ENCODE assay signal across 8 cellular contexts in genomic region chr15:65286704-65287514, GRCh38. TPM values are rescaled to one million over a fixed set of nuclear protein-coding genes. Genes with fewer than 3 reads are reported as not detected.
A peak's percentile ranks its signal among the peaks of the same experiment; 100 is the strongest.
DNase-seq lines count a peak whose midpoint lies in the region; ATAC-seq and TF ChIP-seq lines count a peak whose summit lies in the region.

A gene with protein sequence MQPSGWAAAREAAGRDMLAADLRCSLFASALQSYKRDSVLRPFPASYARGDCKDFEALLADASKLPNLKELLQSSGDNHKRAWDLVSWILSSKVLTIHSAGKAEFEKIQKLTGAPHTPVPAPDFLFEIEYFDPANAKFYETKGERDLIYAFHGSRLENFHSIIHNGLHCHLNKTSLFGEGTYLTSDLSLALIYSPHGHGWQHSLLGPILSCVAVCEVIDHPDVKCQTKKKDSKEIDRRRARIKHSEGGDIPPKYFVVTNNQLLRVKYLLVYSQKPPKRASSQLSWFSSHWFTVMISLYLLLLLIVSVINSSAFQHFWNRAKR (minus strand): TSS chr15:65286883. CDS start chr15:65286426, 457 bp downstream.

- no peaks in the 10 kb centered on the region for H3K36me3 ChIP-seq in testis (ENCODE audit: low read depth, missing control alignments)

- TF ChIP-seq POLR2A in testis (IDR thresholded peaks at IDR 0.05): no peak

- no peaks in the 10 kb centered on the region; the same call in none of the 2 replicates for H3K27me3 Mint-ChIP-seq in HFFc6 (ENCODE audit: insufficient read depth)

- peak within 1 kb of the TSS; percentile 86 for H3K4me3 Mint-ChIP-seq in HFFc6

- TF ChIP-seq CTCF in GM10266 (IDR thresholded peaks at IDR 0.05; ENCODE audit: control insufficient read depth, insufficient read depth, low read depth, missing control alignments): peak; percentile 59
- TF ChIP-seq CTCF in HFFc6 (IDR thresholded peaks at IDR 0.05): peak; percentile 71
- TF ChIP-seq CTCF in omental fat pad (IDR thresholded peaks at IDR 0.05): no peak
- peak; percentile 27 to 63 (median 34) for TF ChIP-seq CTCF in testis (IDR thresholded peaks at IDR 0.05)

- H3K4me3 ChIP-seq in testis: peak within 1 kb of the TSS; percentile 81 to 83

- H3K4me1 Mint-ChIP-seq in HFFc6 (ENCODE audit: low read depth): peaks cover 15% of the 10 kb centered on the region

- no peaks in the 10 kb centered on the region for H3K9me3 ChIP-seq in testis

- H3K27me3 ChIP-seq in testis: no peaks in the 10 kb centered on the region

- 3 to 6% methylated on average over 22 to 62 of the region's 62 CpGs for WGBS in testis, 2 donors

- H3K27ac Mint-ChIP-seq in HFFc6: peak within 1 kb of the TSS; percentile 66

- peak; percentile 92 for DNase-seq in GM10266 (ENCODE audit: extremely low spot score)
- peak; percentile 71 for DNase-seq in HFFc6
- DNase-seq in MV-4-11 (lab: John Stamatoyannopoulos, UW): peak; percentile 73
- peak; percentile 95 for DNase-seq in SK-N-DZ (ENCODE audit: low spot score)
- DNase-seq in activated naive CD4-positive, alpha-beta T cell treated with Interleukin-2 at 50 U/mL for 16 hours: peak; percentile 93
- peak; percentile 91 for DNase-seq in germinal center (ENCODE audit: low spot score)
- peak; percentile 47 for DNase-seq in omental fat pad (ENCODE audit: low spot score)
- DNase-seq in testis: peak; percentile 93

- H3K9me3 Mint-ChIP-seq in HFFc6: no peaks in the 10 kb centered on the region

- peak; percentile 92 for ATAC-seq in omental fat pad (ENCODE audit: low FRiP score)

- H3K36me3 Mint-ChIP-seq in HFFc6 (ENCODE audit: low read depth): no peaks in the 10 kb centered on the region

- H3K4me1 ChIP-seq in testis: peaks cover 4% of the 10 kb centered on the region

- H3K27ac ChIP-seq in testis: peak within 1 kb of the TSS; percentile 86 to 87

- intact Hi-C loops in testis (cut with DNase I; ENCODE audit: low total_unique reads): no loop called here

RNA-seq across cellular contexts. Expression of the gene that starts here (rescaled TPM):
- 1 to 10 TPM; 4.1 to 5.1 (median 4.4) TPM for total RNA-seq in HFFc6 (2021; fragmentation: NEBNext Ultra II Directional; extraction: Animal tissue kit (Norgen Biotek cat#: 25700))
- polyA plus RNA-seq in SK-N-DZ (2014; cell fraction: cytosol; rRNA removed): 23.9 and 25.0 TPM in 2 replicates
- 17.8 and 27.0 TPM in 2 replicates for polyA plus RNA-seq in SK-N-DZ (2014; cell fraction: nucleus; rRNA removed)
- total RNA-seq in omental fat pad: 10 to 100 TPM in 1 of 4 donors, 1 to 10 TPM in 3; 5.6 to 11.0 (median 7.5) TPM
- 10 to 100 TPM; 24.3 to 30.9 TPM for total RNA-seq in testis
- 12.3 TPM for polyA plus RNA-seq in testis (ENCODE audit: insufficient read depth, low read depth, low replicate concordance)

Comparison
In these comparisons a context has a peak if more than half of its experiments do, and no peak if none do; other contexts are left out.
1. Peak in every context shown above with its lines: DNase-seq, ATAC-seq, H3K4me3 ChIP-seq and H3K27ac ChIP-seq.
2. CTCF ChIP-seq: peak in GM10266 (single experiment), HFFc6 (single experiment) and testis (3 of 3); none in omental fat pad (0 of 3).